10 cellular contexts compared by ENCODE assay signal in genomic region chr4:26218677-26219181, GRCh38.
DNase-seq lines count a peak whose midpoint lies in the region; ATAC-seq and TF ChIP-seq lines count a peak whose summit lies in the region.
"Had no signal": no experiment of that assay in that cellular context is flagged by ENCODE, and none has a peak within 500 bp of the region (broad histone marks: within the 10 kb centered on the region; RNA-seq: fewer than 3 reads in every experiment).

No MANE protein-coding gene starts in this region.

- H3K4me3 Mint-ChIP-seq in Caco-2 (ENCODE audit: unreplicated experiment) = no peak overlapping the region

- no peak overlapping the region for H2BK12ac ChIP-seq in mesenchymal stem cell (ENCODE audit: low read length in 2 of 2)

- DNase-seq in Caco-2 (no peak), mesenchymal stem cell (no peak), tibial nerve (ENCODE audit: low spot score in 2 of 2) (no peak), kidney glomerular epithelial cell (lab: John Stamatoyannopoulos, UW) (no peak), NCI-H2227 (lab: John Stamatoyannopoulos, UW; ENCODE audit: unreplicated experiment) (no peak), stomach (no peak)
- DNase-seq: stimulated activated CD4-positive, alpha-beta T cell treated with anti-CD3 and anti-CD28 coated beads, Interleukin-12 subunit alpha, Interleukin-12 subunit beta, amount 100 ng/mL, for 4 hours had no signal

- 54% methylated on average over 6 of the region's 6 CpGs for WGBS in mesenchymal stem cell
- WGBS in tibial nerve, 2 donors = 61 to 64% methylated on average over 6 of the region's 6 CpGs
- 62 to 71% (median 68%) methylated on average over 5 to 6 of the region's 6 CpGs for WGBS in stomach, 5 donors

- POLR2A ChIA-PET in Caco-2 (lab: Charles Lee) = no interaction called here

- no peak for TF ChIP-seq EP300 in tibial nerve (IDR thresholded peaks at IDR 0.05)
- no peak for TF ChIP-seq EP300 in stomach (IDR thresholded peaks at IDR 0.05)

- TF ChIP-seq CTCF in Caco-2 (IDR thresholded peaks at IDR 0.05; ENCODE audit: insufficient read depth in 1 of 2, low read depth in 1 of 2, low read length in 1 of 2, severe bottlenecking in 1 of 2, unreplicated experiment in 1 of 2) (no peak), OCI-LY3 (IDR thresholded peaks at IDR 0.05; ENCODE audit: low read depth, low read length) (no peak), tibial nerve (IDR thresholded peaks at IDR 0.05) (no peak), stomach (IDR thresholded peaks at IDR 0.05) (no peak)

- H2BK120ac ChIP-seq in mesenchymal stem cell (ENCODE audit: low read depth, low read length) = no peak overlapping the region

- no peak overlapping the region for H3K14ac ChIP-seq in mesenchymal stem cell (ENCODE audit: low read length in 2 of 2)

- H3K36me3 ChIP-seq in Caco-2 (ENCODE audit: control insufficient read depth, insufficient read depth, low read length) (no peaks in the 10 kb centered on the region), OCI-LY3 (replicated peaks; ENCODE audit: low read depth, low read length) (no peaks in the 10 kb centered on the region), mesenchymal stem cell (ENCODE audit: control insufficient read depth in 1 of 2, insufficient read depth in 2 of 2, low read depth in 1 of 2, low read length in 2 of 2) (no peaks in the 10 kb centered on the region), tibial nerve (no peaks in the 10 kb centered on the region), stomach (no peaks in the 10 kb centered on the region)

- peak overlapping the region; percentile 87 for H2AFZ ChIP-seq in OCI-LY3 (ENCODE audit: low read depth, low read length)
- no peak overlapping the region for H2AFZ ChIP-seq in mesenchymal stem cell (ENCODE audit: low read depth, low read length)

- H4K8ac ChIP-seq in mesenchymal stem cell (ENCODE audit: low read length) = peak overlapping the region; percentile 57

- no peaks in the 10 kb centered on the region for H3K27me3 ChIP-seq in Caco-2 (replicated peaks; ENCODE audit: control insufficient read depth, insufficient read depth, low read length)
- peaks cover under 1% of the 10 kb centered on the region; the same call in 1 of the 2 replicates for H3K27me3 ChIP-seq in OCI-LY3 (ENCODE audit: low read depth, low read length)
- H3K27me3 ChIP-seq in mesenchymal stem cell (ENCODE audit: control insufficient read depth in 1 of 2, insufficient read depth in 1 of 2, low read length in 2 of 2) = no peaks in the 10 kb centered on the region
- no peaks in the 10 kb centered on the region for H3K27me3 ChIP-seq in tibial nerve
- no peaks in the 10 kb centered on the region for H3K27me3 ChIP-seq in stomach

- peak overlapping the region; percentile 54 for H3K27ac Mint-ChIP-seq in Caco-2 (ENCODE audit: unreplicated experiment)

- H3K27ac ChIP-seq in OCI-LY3 (ENCODE audit: low read length) (peak overlapping the region; percentile 96), mesenchymal stem cell (ENCODE audit: low read length, poor library complexity, severe bottlenecking) (no peak overlapping the region), tibial nerve (peak overlapping the region in 2 of 4 donors; percentile 61 to 63), stomach (peak overlapping the region in 2 of 5 donors; percentile 28 to 47)

- peaks cover 6% of the 10 kb centered on the region for H3K4me1 Mint-ChIP-seq in Caco-2 (ENCODE audit: low read depth, unreplicated experiment)

- intact Hi-C loops in Caco-2 (cut with micrococcal nuclease; ENCODE audit: unreplicated experiment) = no loop called here
- intact Hi-C loops in stomach (cut with DNase I; ENCODE audit: low total_unique reads) = no loop called here

- H3K9me3 ChIP-seq in Caco-2 (no peaks in the 10 kb centered on the region), OCI-LY3 (ENCODE audit: insufficient read depth, low read length) (no peaks in the 10 kb centered on the region), mesenchymal stem cell (ENCODE audit: control insufficient read depth, low read length) (peaks cover 3% of the 10 kb centered on the region), tibial nerve (no peaks in the 10 kb centered on the region), stomach (no peaks in the 10 kb centered on the region)

- H3K9ac ChIP-seq in OCI-LY3 (ENCODE audit: low read length) (peak overlapping the region; percentile 88), mesenchymal stem cell (ENCODE audit: low read length) (peak overlapping the region; percentile 79)

- H4K20me1 ChIP-seq in OCI-LY3 (ENCODE audit: insufficient read depth, low read length) = no peaks in the 10 kb centered on the region

- CTCF ChIA-PET in Caco-2 (lab: Charles Lee) = no interaction called here

- H3K18ac ChIP-seq in mesenchymal stem cell (ENCODE audit: low read depth in 1 of 2, low read length in 2 of 2) = peak overlapping the region; percentile 4 to 30

- no peak overlapping the region for H2AK5ac ChIP-seq in mesenchymal stem cell (ENCODE audit: low read length, severe bottlenecking)

- no peaks in the 10 kb centered on the region for H3K4me1 ChIP-seq in Caco-2
- peaks cover 47% of the 10 kb centered on the region for H3K4me1 ChIP-seq in OCI-LY3 (ENCODE audit: low read length)
- peaks cover 11% of the 10 kb centered on the region for H3K4me1 ChIP-seq in mesenchymal stem cell (ENCODE audit: control insufficient read depth, insufficient read depth, low read depth, low read length)
- H3K4me1 ChIP-seq in tibial nerve = peaks cover 0 to 19% (median 0%) of the 10 kb centered on the region in 4 donors
- peaks cover 0 to 4% (median 0%) of the 10 kb centered on the region in 4 donors for H3K4me1 ChIP-seq in stomach

- H2BK5ac ChIP-seq in mesenchymal stem cell (ENCODE audit: low read depth, low read length, poor library complexity, severe bottlenecking) = no peak overlapping the region

- no peaks in the 10 kb centered on the region for H3K79me1 ChIP-seq in mesenchymal stem cell (replicated peaks; ENCODE audit: low read length, poor library complexity, severe bottlenecking)

- peak overlapping the region; percentile 14 for H4K91ac ChIP-seq in mesenchymal stem cell (ENCODE audit: low read length)

- H3K23ac ChIP-seq in mesenchymal stem cell (ENCODE audit: low read length in 2 of 2) = no peak overlapping the region

- H3K4me2 ChIP-seq in OCI-LY3 (ENCODE audit: low read length) = peak overlapping the region; percentile 98
- H3K4me2 ChIP-seq in mesenchymal stem cell (ENCODE audit: low read length, poor library complexity, severe bottlenecking) = no peak overlapping the region

- H3K79me2 ChIP-seq in OCI-LY3 (ENCODE audit: low read length) = no peaks in the 10 kb centered on the region

- H3K36me3 Mint-ChIP-seq in Caco-2 (ENCODE audit: insufficient read depth, unreplicated experiment) = no peaks in the 10 kb centered on the region

- H3K4me3 ChIP-seq in Caco-2 (ENCODE audit: low read depth, low read length) (no peak overlapping the region), OCI-LY3 (ENCODE audit: low read length) (peak overlapping the region; percentile 72), mesenchymal stem cell (ENCODE audit: insufficient read depth in 1 of 2, low read depth in 1 of 2, low read length in 2 of 2) (peak overlapping the region in 1 of 2 experiments; percentile 66), tibial nerve (no peak overlapping the region), stomach (no peak overlapping the region)

- TF ChIP-seq POLR2A in tibial nerve (IDR thresholded peaks at IDR 0.05) = no peak
- no peak for TF ChIP-seq POLR2A in stomach (IDR thresholded peaks at IDR 0.05)

- H3K4ac ChIP-seq in mesenchymal stem cell (ENCODE audit: low read depth in 1 of 2, low read length in 2 of 2) = no peak overlapping the region

- peak; percentile 25 for ATAC-seq in HG02588 (IDR thresholded peaks at IDR 0.05; ENCODE audit: unreplicated experiment)
- ATAC-seq: Panc1 had no signal

- BruUV-seq in Caco-2 (replicated peaks; lab: Mats Ljungman, UMichigan) = no TSS peak

- H2BK15ac ChIP-seq in mesenchymal stem cell (ENCODE audit: low read depth, poor library complexity, severe bottlenecking) = no peak overlapping the region

- peaks cover 7% of the 10 kb centered on the region for H3K27me3 Mint-ChIP-seq in Caco-2 (ENCODE audit: insufficient read depth, unreplicated experiment)

- H3K9me3 Mint-ChIP-seq in Caco-2 (ENCODE audit: unreplicated experiment) = peaks cover 18% of the 10 kb centered on the region
